1 cellular context compared by ENCODE assay signal in genomic region chr5:139287890-139288635, GRCh38.
A peak's percentile ranks its signal among the peaks of the same experiment; 100 is the strongest.
TF ChIP-seq lines count a peak whose summit lies in the region.

No MANE protein-coding gene starts in this region.

TF ChIP-seq in GM12878, 131 proteins besides CTCF, POLR2A, EP300 and RAD21:
- TF ChIP-seq NR2F1 (conservative IDR thresholded peaks at IDR 0.05) = no peak
- peak; percentile 58 for TF ChIP-seq PKNOX1 (IDR thresholded peaks at IDR 0.05)
- TF ChIP-seq ZBTB33 (IDR thresholded peaks at IDR 0.05) = no peak
- no peak for TF ChIP-seq SUZ12 (IDR thresholded peaks at IDR 0.05; ENCODE audit: unreplicated experiment)
